ENCODE assay signal across 8 cellular contexts in genomic region chr5:100902406-100903035, GRCh38. TPM values are rescaled to one million over a fixed set of nuclear protein-coding genes. Genes with fewer than 3 reads are reported as not detected.
DNase-seq lines count a peak whose midpoint lies in the region; ATAC-seq, FAIRE-seq and TF ChIP-seq lines count a peak whose summit lies in the region.

No MANE protein-coding gene starts in this region.

- H3K27me3 ChIP-seq in endothelial cell of umbilical vein (ENCODE audit: control insufficient read depth in 2 of 2, insufficient read depth in 2 of 2, low read length in 2 of 2): no peaks in the 10 kb centered on the region

- H3K9me1 ChIP-seq in endothelial cell of umbilical vein (replicated peaks; ENCODE audit: control insufficient read depth, extremely low read depth, insufficient read depth, low read length): no peaks in the 10 kb centered on the region

- CTCF ChIA-PET in endothelial cell of umbilical vein (lab: Charles Lee) (interaction anchor here (0.6 to 4.6 kb wide), 21 partner anchors 10 to 776 kb away, joined by 3 to 27 read pairs (median 5); no protein-coding TSS in a partner anchor), RWPE1 (lab: Yijun Ruan, JAX) (interaction anchor here (0.8 kb wide), 1 partner anchor 424 kb away, joined by 3 read pairs; no protein-coding TSS in a partner anchor)

- intact Hi-C loops in endothelial cell of umbilical vein (cut with micrococcal nuclease): loop anchor here (1.0 to 5.0 kb wide), 4 partner anchors 143 to 775 kb away; partner anchors contain the start of gene FAM174A

- peaks cover 43% of the 10 kb centered on the region for H3K27me3 Mint-ChIP-seq in nephron (ENCODE audit: low read depth)

- DNase-seq in stimulated activated CD4-positive, alpha-beta T cell treated with anti-CD3 and anti-CD28 coated beads, Interleukin-12 subunit alpha, Interleukin-12 subunit beta, amount 100 ng/mL, for 4 hours: peak; percentile 10
- DNase-seq in stimulated activated CD4-positive, alpha-beta T cell treated with anti-CD3 and anti-CD28 coated beads, Interleukin-4, amount 100 ng/mL, for 4 hours: no peak
- peak; percentile 65 for DNase-seq in endothelial cell of umbilical vein (ENCODE audit: low read depth, low spot score)
- DNase-seq in RWPE1 (ENCODE audit: low spot score): no peak
- DNase-seq in NCI-H2227 treated with DMSO at 0.1 percent for 48 hours (lab: John Stamatoyannopoulos, UW): no peak

- H3K27ac ChIP-seq in endothelial cell of umbilical vein (ENCODE audit: insufficient read depth, low read depth, low read length) (peak overlapping the region; percentile 80), RWPE1 (no peak overlapping the region)

- H3K9me3 Mint-ChIP-seq in nephron: no peaks in the 10 kb centered on the region

- H3K4me1 Mint-ChIP-seq in nephron: peaks cover 20% of the 10 kb centered on the region

- no peak for FAIRE-seq in endothelial cell of umbilical vein (lab: Jason Lieb, UNC)

- H3K27ac Mint-ChIP-seq in nephron: peak overlapping the region in 2 of 3 experiments; percentile 7 to 14

- no peak for TF ChIP-seq POLR2A in endothelial cell of umbilical vein (IDR thresholded peaks at IDR 0.05; ENCODE audit: low read depth, low read length)

- POLR2A ChIA-PET in endothelial cell of umbilical vein (lab: Charles Lee): interaction anchor here (1.0 to 2.2 kb wide), 2 partner anchors 60 to 125 kb away, joined by 3 to 12 read pairs; no protein-coding TSS in a partner anchor
- POLR2A ChIA-PET in RWPE1 (lab: Yijun Ruan, JAX; ENCODE audit: low non-redundant PET): no interaction called here

- H3K4me3 ChIP-seq in endothelial cell of umbilical vein (replicated peaks in 1 of 3; ENCODE audit: insufficient read depth in 1 of 3, low read depth in 1 of 3, low read length in 3 of 3): peak overlapping the region; percentile 55 to 98 (median 97)

- H3K36me3 Mint-ChIP-seq in nephron (ENCODE audit: low read depth): no peaks in the 10 kb centered on the region

- peak; percentile 15 to 28 for ATAC-seq in activated CD4-positive, CD25-positive, alpha-beta regulatory T cell treated with anti-CD3 and anti-CD28 coated beads, Interleukin-2, amount 50 U/mL, for 24 hours
- ATAC-seq in HG03108 (IDR thresholded peaks at IDR 0.05; ENCODE audit: unreplicated experiment): no peak

- BruUV-seq in endothelial cell of umbilical vein (replicated peaks; lab: Mats Ljungman, UMichigan): TSS peak; percentile 53

- no peaks in the 10 kb centered on the region for H3K36me3 ChIP-seq in endothelial cell of umbilical vein (ENCODE audit: control insufficient read depth in 2 of 2, extremely low read depth in 1 of 2, insufficient read depth in 2 of 2, low read length in 2 of 2)

- peak overlapping the region; percentile 97 for H3K4me2 ChIP-seq in endothelial cell of umbilical vein (ENCODE audit: insufficient read depth, low read length)

- peaks cover 9% of the 10 kb centered on the region for H3K79me2 ChIP-seq in endothelial cell of umbilical vein (ENCODE audit: control insufficient read depth, insufficient read depth, low read length)

- peaks cover 19% of the 10 kb centered on the region for H3K4me1 ChIP-seq in endothelial cell of umbilical vein (ENCODE audit: control insufficient read depth, extremely low read depth, insufficient read depth, low read length)

- dilution Hi-C loops in endothelial cell of umbilical vein (cut with MboI; ENCODE audit: extremely low pct_ligation_motif_present, low sequenced_read_pairs): no loop called here

- H2AFZ ChIP-seq in endothelial cell of umbilical vein (ENCODE audit: low read depth, low read length): peak overlapping the region; percentile 87

- H3K9ac ChIP-seq in endothelial cell of umbilical vein (replicated peaks; ENCODE audit: extremely low read depth, insufficient read depth, low read length): peak overlapping the region; percentile 89

- peak overlapping the region; percentile 87 to 90 (median 90) for H3K4me3 Mint-ChIP-seq in nephron

- H3K9me3 ChIP-seq in endothelial cell of umbilical vein (replicated peaks; ENCODE audit: control insufficient read depth, insufficient read depth, low read length): no peaks in the 10 kb centered on the region

- H4K20me1 ChIP-seq in endothelial cell of umbilical vein (replicated peaks; ENCODE audit: control insufficient read depth, extremely low read depth, insufficient read depth, low read length): no peaks in the 10 kb centered on the region

- TF ChIP-seq CTCF in endothelial cell of umbilical vein (IDR thresholded peaks at IDR 0.05; ENCODE audit: extremely low read depth in 1 of 2, insufficient read depth in 1 of 2, low read depth in 1 of 2, low read length in 2 of 2): no peak
- no peak for TF ChIP-seq CTCF in nephron (IDR thresholded peaks at IDR 0.05; ENCODE audit: unreplicated experiment in 3 of 3)
- no peak for TF ChIP-seq CTCF in RWPE1 (conservative IDR thresholded peaks at IDR 0.05; ENCODE audit: low read depth)

TF ChIP-seq in endothelial cell of umbilical vein, 7 proteins besides CTCF, POLR2A, EP300 and RAD21:
- TF ChIP-seq FOS (IDR thresholded peaks at IDR 0.05; ENCODE audit: borderline replicate concordance, insufficient read depth, low read length) (no peak), POLR2AphosphoS5 (IDR thresholded peaks at IDR 0.05; ENCODE audit: insufficient read depth, low read depth, low read length) (no peak), JUN (IDR thresholded peaks at IDR 0.05; ENCODE audit: borderline replicate concordance, insufficient read depth, insufficient read length, low read depth) (no peak), MAX (IDR thresholded peaks at IDR 0.05; ENCODE audit: insufficient read depth, insufficient read length) (no peak), GATA2 (IDR thresholded peaks at IDR 0.05; ENCODE audit: insufficient read depth, insufficient read length, low read depth, low read length) (no peak), MYC (IDR thresholded peaks at IDR 0.05; ENCODE audit: low read depth, low read length) (no peak), EZH2 (IDR thresholded peaks at IDR 0.05; ENCODE audit: borderline replicate concordance, low read depth, low read length, severe bottlenecking) (no peak)

RNA-seq across cellular contexts. Expression of gene ST8SIA4, which starts 0.6 kb away (rescaled TPM):
- 25.0 and 28.3 TPM in 2 replicates for total RNA-seq in endothelial cell of umbilical vein
- polyA plus RNA-seq in endothelial cell of umbilical vein: 4.1 and 4.5 TPM in 2 replicates
- 4.5 and 4.6 TPM in 2 replicates for polyA plus RNA-seq in endothelial cell of umbilical vein (2011; cell fraction: cytosol; rRNA removed)
- 5.0 and 5.3 TPM in 2 replicates for polyA plus RNA-seq in endothelial cell of umbilical vein (2011; cell fraction: nucleus; rRNA removed)
- 3.9 and 5.9 TPM in 2 replicates for polyA plus RNA-seq in endothelial cell of umbilical vein (2012)
- polyA minus RNA-seq in endothelial cell of umbilical vein: 12.1 and 15.3 TPM in 2 replicates
- polyA minus RNA-seq in endothelial cell of umbilical vein (2011; cell fraction: cytosol; rRNA and poly(A)+ RNA removed): not detected
- 36.4 and 41.7 TPM in 2 replicates for polyA minus RNA-seq in endothelial cell of umbilical vein (2011; cell fraction: nucleus; rRNA and poly(A)+ RNA removed)

Comparison
In these comparisons a context has a peak if more than half of its experiments do, and no peak if none do; other contexts are left out.
1. DNase-seq: peak in stimulated activated CD4-positive, alpha-beta T cell treated with anti-CD3 and anti-CD28 coated beads, Interleukin-12 subunit alpha, Interleukin-12 subunit beta, amount 100 ng/mL, for 4 hours (single experiment) and endothelial cell of umbilical vein (single experiment); none in stimulated activated CD4-positive, alpha-beta T cell treated with anti-CD3 and anti-CD28 coated beads, Interleukin-4, amount 100 ng/mL, for 4 hours (0 of 2), RWPE1 (single experiment) and NCI-H2227 treated with DMSO at 0.1 percent for 48 hours (single experiment).